Comparison of ENCODE assay signal across 8 cellular contexts in the genomic region with DNA sequence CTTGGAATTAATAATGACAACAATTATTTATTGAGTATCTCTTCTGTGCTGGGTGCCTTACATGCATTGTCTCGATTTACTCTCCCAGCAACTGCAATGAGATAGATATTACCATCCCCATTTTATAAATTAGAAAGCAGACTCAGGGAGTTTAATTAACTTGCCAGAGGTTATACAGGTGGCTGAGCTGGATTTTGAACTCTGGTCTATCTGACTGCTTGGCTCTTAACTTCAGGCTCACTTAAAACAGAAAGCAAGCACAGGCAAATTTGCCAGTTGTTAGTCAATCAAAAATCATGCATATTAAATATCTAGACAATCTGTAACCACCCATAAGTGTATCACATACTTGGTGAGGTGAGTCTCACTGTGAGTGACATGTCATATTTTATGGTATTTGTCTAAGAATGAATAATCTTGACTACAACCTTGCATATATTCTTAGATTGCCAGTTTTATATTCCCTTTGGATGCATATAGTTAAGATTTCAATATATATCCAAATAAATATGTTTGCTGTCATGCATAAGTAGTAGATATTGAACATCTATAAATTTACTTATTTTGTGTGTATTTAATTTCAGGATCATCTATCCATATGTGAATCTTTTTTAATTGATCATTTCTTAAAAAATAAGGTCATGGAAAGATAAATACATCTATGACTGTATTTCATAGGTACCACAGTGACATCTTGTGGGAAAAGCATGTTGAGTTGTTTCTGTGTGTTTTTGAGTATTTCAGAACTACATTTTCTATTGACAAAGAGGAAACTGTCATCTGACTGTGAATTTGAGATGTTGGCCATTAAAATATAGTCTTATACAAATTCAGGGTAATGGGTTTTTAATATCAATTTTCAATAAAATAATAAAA.
DNase-seq lines count a peak whose midpoint lies in the region; FAIRE-seq and TF ChIP-seq lines count a peak whose summit lies in the region.

No MANE protein-coding gene starts in this region.

- no peaks in the 10 kb centered on the region for H3K9me3 Mint-ChIP-seq in nephron
- H3K9me3 Mint-ChIP-seq in activated T-helper 1 cell treated with anti-CD3 and anti-CD28 coated beads, Interleukin-12 subunit alpha, Interleukin-12 subunit beta, Interleukin-2, Interleukin-4 antibody, amounts not matched to agents 30 ng/mL and 10 ng/mL and 1 ng/mL, durations not matched to agents 14 hours and 24 hours and 36 hours = no peaks in the 10 kb centered on the region

- no peak for FAIRE-seq in urothelium cell line (lab: Jason Lieb, UNC)

- peak overlapping the region in 2 of 3 experiments; percentile 53 to 56 for H3K27ac Mint-ChIP-seq in nephron
- no peak overlapping the region for H3K27ac Mint-ChIP-seq in activated T-helper 1 cell treated with anti-CD3 and anti-CD28 coated beads, Interleukin-12 subunit alpha, Interleukin-12 subunit beta, Interleukin-2, Interleukin-4 antibody, amounts not matched to agents 30 ng/mL and 10 ng/mL and 1 ng/mL, durations not matched to agents 14 hours and 24 hours and 36 hours

- no peaks in the 10 kb centered on the region for H3K27me3 Mint-ChIP-seq in nephron (ENCODE audit: low read depth)
- H3K27me3 Mint-ChIP-seq in activated T-helper 1 cell treated with anti-CD3 and anti-CD28 coated beads, Interleukin-12 subunit alpha, Interleukin-12 subunit beta, Interleukin-2, Interleukin-4 antibody, amounts not matched to agents 30 ng/mL and 10 ng/mL and 1 ng/mL, durations not matched to agents 14 hours and 24 hours and 36 hours (ENCODE audit: insufficient read depth) = no peaks in the 10 kb centered on the region

- DNase-seq in GM03348 (ENCODE audit: low spot score) (peak; percentile 7), NCI-H2171 (lab: John Stamatoyannopoulos, UW) (peak; percentile 56), dedifferentiated amniotic fluid mesenchymal stem cell (ENCODE audit: extremely low spot score) (peak; percentile 13), urothelium cell line (ENCODE audit: low spot score) (no peak)
- no peak for DNase-seq in stimulated activated CD4-positive, alpha-beta T cell treated with anti-CD3 and anti-CD28 coated beads, Interleukin-4, amount 100 ng/mL, for 1 hour
- DNase-seq in activated CD4-positive, alpha-beta T cell treated with anti-CD3 and anti-CD28 coated beads, Interleukin-2, amount 50 U/mL, for 48 hours = no peak
- no peak for DNase-seq in activated T-helper 1 cell treated with anti-CD3 and anti-CD28 coated beads, Interleukin-12 subunit alpha, Interleukin-12 subunit beta, Interleukin-2, Interleukin-4 antibody, amounts not matched to agents 30 ng/mL and 10 ng/mL and 1 ng/mL, durations not matched to agents 14 hours and 24 hours and 36 hours (ENCODE audit: low spot score)

- H3K36me3 Mint-ChIP-seq in nephron (ENCODE audit: low read depth) = no peaks in the 10 kb centered on the region
- H3K36me3 Mint-ChIP-seq in activated T-helper 1 cell treated with anti-CD3 and anti-CD28 coated beads, Interleukin-12 subunit alpha, Interleukin-12 subunit beta, Interleukin-2, Interleukin-4 antibody, amounts not matched to agents 30 ng/mL and 10 ng/mL and 1 ng/mL, durations not matched to agents 14 hours and 24 hours and 36 hours (ENCODE audit: low read depth) = no peaks in the 10 kb centered on the region

- no peak overlapping the region for H3K4me3 Mint-ChIP-seq in nephron
- no peak overlapping the region for H3K4me3 Mint-ChIP-seq in activated T-helper 1 cell treated with anti-CD3 and anti-CD28 coated beads, Interleukin-12 subunit alpha, Interleukin-12 subunit beta, Interleukin-2, Interleukin-4 antibody, amounts not matched to agents 30 ng/mL and 10 ng/mL and 1 ng/mL, durations not matched to agents 14 hours and 24 hours and 36 hours

- intact Hi-C loops in activated T-helper 1 cell treated with anti-CD3 and anti-CD28 coated beads, Interleukin-12 subunit alpha, Interleukin-12 subunit beta, Interleukin-2, Interleukin-4 antibody, amounts not matched to agents 30 ng/mL and 10 ng/mL and 1 ng/mL, durations not matched to agents 14 hours and 24 hours and 36 hours (cut with micrococcal nuclease) = no loop called here

- peak; percentile 49 to 71 (median 58) for TF ChIP-seq CTCF in nephron (IDR thresholded peaks at IDR 0.05; ENCODE audit: unreplicated experiment in 3 of 3)

- peaks cover 25% of the 10 kb centered on the region for H3K4me1 Mint-ChIP-seq in nephron
- H3K4me1 Mint-ChIP-seq in activated T-helper 1 cell treated with anti-CD3 and anti-CD28 coated beads, Interleukin-12 subunit alpha, Interleukin-12 subunit beta, Interleukin-2, Interleukin-4 antibody, amounts not matched to agents 30 ng/mL and 10 ng/mL and 1 ng/mL, durations not matched to agents 14 hours and 24 hours and 36 hours (ENCODE audit: low read depth) = no peaks in the 10 kb centered on the region

Comparison
In these comparisons a context has a peak if more than half of its experiments do, and no peak if none do; other contexts are left out.
1. DNase-seq: peak in GM03348 (single experiment), NCI-H2171 (single experiment) and dedifferentiated amniotic fluid mesenchymal stem cell (single experiment); none in stimulated activated CD4-positive, alpha-beta T cell treated with anti-CD3 and anti-CD28 coated beads, Interleukin-4, amount 100 ng/mL, for 1 hour (single experiment), activated CD4-positive, alpha-beta T cell treated with anti-CD3 and anti-CD28 coated beads, Interleukin-2, amount 50 U/mL, for 48 hours (0 of 2), urothelium cell line (single experiment) and activated T-helper 1 cell treated with anti-CD3 and anti-CD28 coated beads, Interleukin-12 subunit alpha, Interleukin-12 subunit beta, Interleukin-2, Interleukin-4 antibody, amounts not matched to agents 30 ng/mL and 10 ng/mL and 1 ng/mL, durations not matched to agents 14 hours and 24 hours and 36 hours (single experiment).